Comparison of ENCODE assay signal across 1 cellular context in the genomic region with DNA sequence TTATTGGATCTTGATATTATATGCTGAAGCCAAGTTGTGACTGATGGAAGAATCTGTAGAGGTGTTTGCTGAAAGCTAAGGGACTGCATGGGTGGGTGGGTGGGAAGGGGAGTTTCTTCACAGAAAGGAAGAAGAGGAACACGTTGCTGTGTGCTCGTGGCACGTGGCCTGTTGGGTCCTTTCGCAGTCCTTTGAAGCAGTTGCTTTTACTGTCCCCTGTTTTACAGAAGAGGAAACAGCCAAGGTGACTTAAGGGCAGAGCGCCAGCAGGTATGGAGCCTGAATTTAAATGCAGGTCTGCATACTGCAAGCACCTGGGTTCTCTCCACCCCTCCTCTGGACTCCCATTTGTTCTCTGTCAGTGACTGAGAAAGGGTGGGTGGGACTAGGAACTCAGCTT.
TF ChIP-seq lines count a peak whose summit lies in the region.

No MANE protein-coding gene starts in this region.

TF ChIP-seq in H1, 55 proteins besides CTCF, POLR2A, EP300 and RAD21:
- no peak for TF ChIP-seq EGR1 (IDR thresholded peaks at IDR 0.05; ENCODE audit: borderline replicate concordance, low read depth, low read length)
- no peak for TF ChIP-seq ASH2L (IDR thresholded peaks at IDR 0.05; ENCODE audit: low read length)
- TF ChIP-seq, protein P1, sequence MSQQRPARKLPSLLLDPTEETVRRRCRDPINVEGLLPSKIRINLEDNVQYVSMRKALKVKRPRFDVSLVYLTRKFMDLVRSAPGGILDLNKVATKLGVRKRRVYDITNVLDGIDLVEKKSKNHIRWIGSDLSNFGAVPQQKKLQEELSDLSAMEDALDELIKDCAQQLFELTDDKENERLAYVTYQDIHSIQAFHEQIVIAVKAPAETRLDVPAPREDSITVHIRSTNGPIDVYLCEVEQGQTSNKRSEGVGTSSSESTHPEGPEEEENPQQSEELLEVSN (IDR thresholded peaks at IDR 0.05) = no peak
- no peak for TF ChIP-seq BRCA1 (IDR thresholded peaks at IDR 0.05; ENCODE audit: low read depth, low read length)
- no peak for TF ChIP-seq BACH1 (IDR thresholded peaks at IDR 0.05; ENCODE audit: low read length)
- no peak for TF ChIP-seq RXRA (IDR thresholded peaks at IDR 0.05; ENCODE audit: insufficient read depth, low read depth, low read length)
